24 cellular contexts compared by ENCODE assay signal in the genomic region with DNA sequence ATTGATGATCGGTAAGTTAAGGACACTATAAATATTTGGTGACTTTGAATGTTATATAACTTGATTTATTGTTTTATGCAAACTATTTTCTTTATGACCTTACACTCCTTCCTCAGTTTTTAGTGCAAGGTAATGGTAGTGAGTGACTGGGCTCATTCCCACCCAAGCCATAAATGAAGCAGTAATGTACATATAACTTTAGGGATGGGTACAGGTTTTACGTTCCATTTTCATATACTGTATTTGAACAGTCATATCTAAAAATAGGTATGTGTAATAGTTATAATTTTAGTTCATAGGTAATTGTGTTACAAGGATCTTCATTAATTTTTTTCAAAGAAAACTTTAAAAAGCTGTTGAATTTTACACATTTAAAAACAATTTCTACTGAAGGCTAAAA.
DNase-seq lines count a peak whose midpoint lies in the region; FAIRE-seq and TF ChIP-seq lines count a peak whose summit lies in the region.
"Had no signal": no experiment of that assay in that cellular context is flagged by ENCODE, and none has a peak within 500 bp of the region (broad histone marks: within the 10 kb centered on the region; RNA-seq: fewer than 3 reads in every experiment).

No MANE protein-coding gene starts in this region.

- H3K9me3 ChIP-seq in small intestine (ENCODE audit: control insufficient read depth, low read depth), result no peaks in the 10 kb centered on the region
- no peaks in the 10 kb centered on the region for H3K9me3 ChIP-seq in WERI-Rb-1 (ENCODE audit: severe bottlenecking)
- H3K9me3 ChIP-seq: A549; BE2C; BLaER1 treated with 17β-estradiol and CSF1 and Interleukin-3, amounts not matched to agents 10 nM and 100 nM had no signal

- H3K27me3 ChIP-seq in small intestine (ENCODE audit: control insufficient read depth in 2 of 2, insufficient read depth in 2 of 2, low read length in 2 of 2), result no peaks in the 10 kb centered on the region
- no peaks in the 10 kb centered on the region for H3K27me3 ChIP-seq in WERI-Rb-1 (ENCODE audit: insufficient read depth, low read depth, severe bottlenecking)
- H3K27me3 ChIP-seq: BE2C; BLaER1 treated with 17β-estradiol and CSF1 and Interleukin-3, amounts not matched to agents 10 nM and 100 nM had no signal

- no peak overlapping the region for H3K27ac ChIP-seq in small intestine (ENCODE audit: low read depth in 1 of 2, low read length in 1 of 2)
- H3K27ac ChIP-seq in WERI-Rb-1, result no peak overlapping the region
- H3K27ac ChIP-seq: 22Rv1; A549; BLaER1 treated with 17β-estradiol and CSF1 and Interleukin-3, amounts not matched to agents 10 nM and 100 nM had no signal

- H3K4me3 ChIP-seq in small intestine (ENCODE audit: low read depth in 1 of 2, low read length in 2 of 2) (no peak overlapping the region), WERI-Rb-1 (ENCODE audit: low read depth, low read length) (no peak overlapping the region)
- H3K4me3 ChIP-seq: A549; BLaER1 treated with 17β-estradiol and CSF1 and Interleukin-3, amounts not matched to agents 10 nM and 100 nM; GM12878; GM23338 had no signal

- WGBS in small intestine, 3 donors, result 76 to 90% (median 89%) methylated on average over 2 of the region's 2 CpGs

- H3K36me3 ChIP-seq in small intestine (ENCODE audit: control insufficient read depth in 2 of 2, insufficient read depth in 2 of 2, low read length in 2 of 2), result peaks cover 0 to 6% of the 10 kb centered on the region in 2 donors
- peaks cover 27% of the 10 kb centered on the region for H3K36me3 ChIP-seq in WERI-Rb-1

- TF ChIP-seq CTCF in WERI-Rb-1 (IDR thresholded peaks at IDR 0.05; ENCODE audit: low read depth, low read length), result no peak

- FAIRE-seq in A204.1 (lab: Jason Lieb, UNC) (peak; percentile 77), colon (lab: Jason Lieb, UNC) (peak; percentile 49), islet of Langerhans (lab: Jason Lieb, UNC) (peak; percentile 38), small intestine (lab: Jason Lieb, UNC) (no peak)
- FAIRE-seq: A549, D721Med, GM12878, GM19239 had no signal

- peak; percentile 5 for DNase-seq in small intestine
- no peak for DNase-seq in germinal center (ENCODE audit: low spot score)
- DNase-seq in activated CD4-positive, CD25-positive, alpha-beta regulatory T cell (lab: John Stamatoyannopoulos, UW), result no peak
- DNase-seq in WERI-Rb-1, result no peak
- DNase-seq: ACHN; AML-193; BE2C; CD4-positive, alpha-beta T cell; CD8-positive, alpha-beta memory T cell; DMS 273 treated with DMSO at 0.1 percent for 48 hours; DMS79; EL; GDM1; H9 had no signal

- H3K4me1 ChIP-seq in small intestine (ENCODE audit: control insufficient read depth in 2 of 2, insufficient read depth in 1 of 2, low read depth in 1 of 2, low read length in 1 of 2), result no peaks in the 10 kb centered on the region
- H3K4me1 ChIP-seq: A549; BE2C; BLaER1 treated with 17β-estradiol and CSF1 and Interleukin-3, amounts not matched to agents 10 nM and 100 nM had no signal
